Comparison of ENCODE assay signal across 25 cellular contexts in the genomic region with DNA sequence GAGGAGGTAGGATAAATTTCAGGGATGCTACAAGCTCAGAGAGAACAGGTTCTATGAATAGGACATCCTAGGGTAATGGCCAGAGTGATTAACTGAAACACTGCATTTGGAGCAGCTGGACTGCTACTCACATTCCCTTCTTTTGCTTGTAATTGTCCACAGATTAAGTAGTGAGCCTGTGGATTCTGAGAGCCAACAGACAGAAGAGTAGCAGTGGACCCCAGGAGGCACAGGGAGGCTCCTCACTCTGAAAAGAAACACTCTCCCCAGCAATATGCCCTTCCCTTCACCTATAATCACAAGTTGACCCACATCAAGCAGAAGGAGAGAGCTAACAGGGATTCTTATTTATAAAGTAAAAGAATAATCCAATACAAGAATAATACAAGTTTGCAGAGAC. TPM values are rescaled to one million over a fixed set of nuclear protein-coding genes. Genes with fewer than 3 reads are reported as not detected.
DNase-seq lines count a peak whose midpoint lies in the region; ATAC-seq and TF ChIP-seq lines count a peak whose summit lies in the region.
"Had no signal": no experiment of that assay in that cellular context is flagged by ENCODE, and none has a peak within 500 bp of the region (broad histone marks: within the 10 kb centered on the region; RNA-seq: fewer than 3 reads in every experiment).

No MANE protein-coding gene starts in this region.

- no peak overlapping the region for H3K27ac Mint-ChIP-seq in GM23338
- H3K27ac Mint-ChIP-seq in WTC11 = no peak overlapping the region
- H3K27ac Mint-ChIP-seq: CD14-positive monocyte; CD8-positive, alpha-beta memory T cell had no signal

- no peaks in the 10 kb centered on the region for H3K9me2 ChIP-seq in GM23338 (ENCODE audit: insufficient read depth)

- ATAC-seq in GM23338 (peak; percentile 56), WTC11 (peak; percentile 63)
- ATAC-seq: PC-3, Right ventricle myocardium inferior, SK-N-SH treated with all-trans-retinoic acid at 6 μM for 48 hours had no signal

- no peak overlapping the region for H3K4me3 Mint-ChIP-seq in GM23338
- no peak overlapping the region for H3K4me3 Mint-ChIP-seq in WTC11
- H3K4me3 Mint-ChIP-seq: CD14-positive monocyte; CD8-positive, alpha-beta memory T cell had no signal

- H3K4me2 ChIP-seq in GM23338 = no peak overlapping the region

- no peaks in the 10 kb centered on the region for H3F3A ChIP-seq in GM23338 (replicated peaks; ENCODE audit: low read depth)

- peaks cover 4% of the 10 kb centered on the region; the same call in 1 of the 2 replicates for H3K4me1 ChIP-seq in GM23338 (ENCODE audit: insufficient read depth)

- CTCF ChIA-PET in WTC11 (lab: Charles Lee) = interaction anchor here (2.0 kb wide), 1 partner anchor 174 kb away, joined by 6 read pairs; no protein-coding TSS in a partner anchor

- H3K9me3 ChIP-seq in WERI-Rb-1 (ENCODE audit: severe bottlenecking) = peaks cover 2% of the 10 kb centered on the region
- H3K9me3 ChIP-seq: BE2C, SJCRH30 had no signal

- no peaks in the 10 kb centered on the region; the same call in 2 of the 3 replicates for H3K9me3 Mint-ChIP-seq in GM23338
- H3K9me3 Mint-ChIP-seq in WTC11 = peaks cover 7% of the 10 kb centered on the region

- H3K27me3 ChIP-seq in GM23338 (ENCODE audit: insufficient read depth) (no peaks in the 10 kb centered on the region), WERI-Rb-1 (ENCODE audit: insufficient read depth, low read depth, severe bottlenecking) (no peaks in the 10 kb centered on the region)
- H3K27me3 ChIP-seq: BE2C, SJCRH30 had no signal

- H3K36me3 Mint-ChIP-seq in GM23338 (ENCODE audit: low read depth) = no peaks in the 10 kb centered on the region
- H3K36me3 Mint-ChIP-seq in WTC11 = no peaks in the 10 kb centered on the region
- H3K36me3 Mint-ChIP-seq: CD14-positive monocyte; CD8-positive, alpha-beta memory T cell had no signal

- H3K4me1 Mint-ChIP-seq in GM23338 = peaks cover 21% of the 10 kb centered on the region; the same call in 2 of the 3 replicates
- H3K4me1 Mint-ChIP-seq in WTC11 = peaks cover 13% of the 10 kb centered on the region
- H3K4me1 Mint-ChIP-seq: CD14-positive monocyte had no signal

- POLR2A ChIA-PET in WTC11 (lab: Charles Lee) = no interaction called here

- H3K79me2 ChIP-seq in GM23338 (replicated peaks; ENCODE audit: insufficient read depth) = no peaks in the 10 kb centered on the region

- H3K27me3 Mint-ChIP-seq in GM23338 (ENCODE audit: insufficient read depth, low read depth, poor library complexity) (peaks cover 4% of the 10 kb centered on the region), WTC11 (ENCODE audit: low read depth) (no peaks in the 10 kb centered on the region)

- no peaks in the 10 kb centered on the region for H3K36me3 ChIP-seq in GM23338 (ENCODE audit: insufficient read depth)
- H3K36me3 ChIP-seq in WERI-Rb-1 = no peaks in the 10 kb centered on the region
- H3K36me3 ChIP-seq: BE2C, SJCRH30 had no signal

- H3K27ac ChIP-seq in GM23338 (ENCODE audit: low read depth) (no peak overlapping the region), WERI-Rb-1 (no peak overlapping the region)
- H3K27ac ChIP-seq: SJCRH30 had no signal

- no peaks in the 10 kb centered on the region for H4K20me1 ChIP-seq in GM23338 (replicated peaks; ENCODE audit: insufficient read depth)

- no peak for TF ChIP-seq CTCF in GM23338 (conservative IDR thresholded peaks at IDR 0.05; ENCODE audit: low read depth in 2 of 2)
- no peak for TF ChIP-seq CTCF in WTC11 (IDR thresholded peaks at IDR 0.05)
- no peak for TF ChIP-seq CTCF in WERI-Rb-1 (IDR thresholded peaks at IDR 0.05; ENCODE audit: low read depth, low read length)

- DNase-seq in NCI-H2227 (lab: John Stamatoyannopoulos, UW; ENCODE audit: unreplicated experiment) = peak; percentile 34
- no peak for DNase-seq in NCI-H2227 treated with DMSO at 0.1 percent for 48 hours (lab: John Stamatoyannopoulos, UW)
- DNase-seq in GM23338 (ENCODE audit: low spot score) = no peak
- DNase-seq in WTC11 (ENCODE audit: low spot score) = no peak
- peak; percentile 9 for DNase-seq in retina
- no peak for DNase-seq in putamen (ENCODE audit: low spot score)
- DNase-seq in WERI-Rb-1 = no peak
- DNase-seq: 8988T; ACHN; BE2C; Calu3; CD8-positive, alpha-beta memory T cell; KBM-7; MV-4-11; NCI-H1105; NCI-H1436 treated with DMSO at 0.1 percent for 48 hours; NCI-H2029; NCI-H345; NCI-H510A treated with DMSO at 0.1 percent for 48 hours; NK-92 treated with Interleukin-12 subunit alpha and Interleukin-12 subunit beta, amount 100 ng/mL, for 24 hours; PC-3; SJCRH30 had no signal

- H3K4me3 ChIP-seq in GM23338 = no peak overlapping the region
- H3K4me3 ChIP-seq in WERI-Rb-1 (ENCODE audit: low read depth, low read length) = no peak overlapping the region
- H3K4me3 ChIP-seq: SJCRH30 had no signal

- H2AFZ ChIP-seq in GM23338 = no peak overlapping the region

TF ChIP-seq in GM23338, 12 proteins besides CTCF, POLR2A, EP300 and RAD21 (continues in another document):
- no peak for TF ChIP-seq ZNF114 (CRISPR knock-in tag; IDR thresholded peaks at IDR 0.05)
- no peak for TF ChIP-seq POLR2AphosphoS5 (IDR thresholded peaks at IDR 0.05; ENCODE audit: low read depth)
- no peak for TF ChIP-seq CREB1 (CRISPR knock-in tag; IDR thresholded peaks at IDR 0.05; ENCODE audit: low read depth)
- no peak for TF ChIP-seq EZH2 (IDR thresholded peaks at IDR 0.05; ENCODE audit: low read depth, unreplicated experiment)
- no peak for TF ChIP-seq NANOG (IDR thresholded peaks at IDR 0.05; ENCODE audit: borderline replicate concordance)
- no peak for TF ChIP-seq EZH2phosphoT487 (IDR thresholded peaks at IDR 0.05; ENCODE audit: unreplicated experiment)
- TF ChIP-seq, protein P1, sequence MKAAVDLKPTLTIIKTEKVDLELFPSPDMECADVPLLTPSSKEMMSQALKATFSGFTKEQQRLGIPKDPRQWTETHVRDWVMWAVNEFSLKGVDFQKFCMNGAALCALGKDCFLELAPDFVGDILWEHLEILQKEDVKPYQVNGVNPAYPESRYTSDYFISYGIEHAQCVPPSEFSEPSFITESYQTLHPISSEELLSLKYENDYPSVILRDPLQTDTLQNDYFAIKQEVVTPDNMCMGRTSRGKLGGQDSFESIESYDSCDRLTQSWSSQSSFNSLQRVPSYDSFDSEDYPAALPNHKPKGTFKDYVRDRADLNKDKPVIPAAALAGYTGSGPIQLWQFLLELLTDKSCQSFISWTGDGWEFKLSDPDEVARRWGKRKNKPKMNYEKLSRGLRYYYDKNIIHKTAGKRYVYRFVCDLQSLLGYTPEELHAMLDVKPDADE (IDR thresholded peaks at IDR 0.05) = no peak
- TF ChIP-seq STAT1 (IDR thresholded peaks at IDR 0.05; ENCODE audit: unreplicated experiment) = no peak
- TF ChIP-seq JUNB (IDR thresholded peaks at IDR 0.05; ENCODE audit: unreplicated experiment) = no peak
- TF ChIP-seq ZNF331 (CRISPR knock-in tag; IDR thresholded peaks at IDR 0.05; ENCODE audit: low read depth) = no peak

TF ChIP-seq in WTC11, 78 proteins besides CTCF, POLR2A, EP300 and RAD21 (continues in another document):
- TF ChIP-seq, protein P2, sequence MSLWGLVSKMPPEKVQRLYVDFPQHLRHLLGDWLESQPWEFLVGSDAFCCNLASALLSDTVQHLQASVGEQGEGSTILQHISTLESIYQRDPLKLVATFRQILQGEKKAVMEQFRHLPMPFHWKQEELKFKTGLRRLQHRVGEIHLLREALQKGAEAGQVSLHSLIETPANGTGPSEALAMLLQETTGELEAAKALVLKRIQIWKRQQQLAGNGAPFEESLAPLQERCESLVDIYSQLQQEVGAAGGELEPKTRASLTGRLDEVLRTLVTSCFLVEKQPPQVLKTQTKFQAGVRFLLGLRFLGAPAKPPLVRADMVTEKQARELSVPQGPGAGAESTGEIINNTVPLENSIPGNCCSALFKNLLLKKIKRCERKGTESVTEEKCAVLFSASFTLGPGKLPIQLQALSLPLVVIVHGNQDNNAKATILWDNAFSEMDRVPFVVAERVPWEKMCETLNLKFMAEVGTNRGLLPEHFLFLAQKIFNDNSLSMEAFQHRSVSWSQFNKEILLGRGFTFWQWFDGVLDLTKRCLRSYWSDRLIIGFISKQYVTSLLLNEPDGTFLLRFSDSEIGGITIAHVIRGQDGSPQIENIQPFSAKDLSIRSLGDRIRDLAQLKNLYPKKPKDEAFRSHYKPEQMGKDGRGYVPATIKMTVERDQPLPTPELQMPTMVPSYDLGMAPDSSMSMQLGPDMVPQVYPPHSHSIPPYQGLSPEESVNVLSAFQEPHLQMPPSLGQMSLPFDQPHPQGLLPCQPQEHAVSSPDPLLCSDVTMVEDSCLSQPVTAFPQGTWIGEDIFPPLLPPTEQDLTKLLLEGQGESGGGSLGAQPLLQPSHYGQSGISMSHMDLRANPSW (CRISPR knock-in tag; conservative IDR thresholded peaks at IDR 0.05; ENCODE audit: low read depth) = no peak
- TF ChIP-seq FOXK1 (CRISPR knock-in tag; IDR thresholded peaks at IDR 0.05) (no peak), ESRRA (CRISPR knock-in tag; IDR thresholded peaks at IDR 0.05; ENCODE audit: borderline replicate concordance) (no peak), ERG (CRISPR knock-in tag; IDR thresholded peaks at IDR 0.05) (no peak), SMAD4 (CRISPR knock-in tag; IDR thresholded peaks at IDR 0.05) (no peak)
- TF ChIP-seq, protein P3, sequence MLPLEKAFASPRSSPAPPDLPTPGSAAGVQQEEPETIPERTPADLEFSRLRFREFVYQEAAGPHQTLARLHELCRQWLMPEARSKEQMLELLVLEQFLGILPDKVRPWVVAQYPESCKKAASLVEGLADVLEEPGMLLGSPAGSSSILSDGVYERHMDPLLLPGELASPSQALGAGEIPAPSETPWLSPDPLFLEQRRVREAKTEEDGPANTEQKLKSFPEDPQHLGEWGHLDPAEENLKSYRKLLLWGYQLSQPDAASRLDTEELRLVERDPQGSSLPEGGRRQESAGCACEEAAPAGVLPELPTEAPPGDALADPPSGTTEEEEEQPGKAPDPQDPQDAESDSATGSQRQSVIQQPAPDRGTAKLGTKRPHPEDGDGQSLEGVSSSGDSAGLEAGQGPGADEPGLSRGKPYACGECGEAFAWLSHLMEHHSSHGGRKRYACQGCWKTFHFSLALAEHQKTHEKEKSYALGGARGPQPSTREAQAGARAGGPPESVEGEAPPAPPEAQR (CRISPR knock-in tag; IDR thresholded peaks at IDR 0.05) = no peak

RNA-seq across cellular contexts. Expression of gene RFX7, which starts 10.6 kb away (rescaled TPM):
- 33.6 TPM in 2 replicates for total RNA-seq in GM23338 (2014; rRNA removed; shearing (Covaris generic))
- polyA plus RNA-seq in GM23338 (2016; fragmentation: Nextera tagmentation; extraction: Ambion mirVana) = 15.8 and 17.6 TPM in 2 replicates
- total RNA-seq in WTC11 (2021) = 36.0 to 38.0 TPM (median 36.0 TPM) in 3 replicates

Comparison
In these comparisons a context has a peak if more than half of its experiments do, and no peak if none do; other contexts are left out.
1. DNase-seq: peak in NCI-H2227 (single experiment) and retina (single experiment); none in NCI-H2227 treated with DMSO at 0.1 percent for 48 hours (single experiment), GM23338 (single experiment), WTC11 (single experiment), putamen (single experiment) and WERI-Rb-1 (single experiment).